ENCODE assay signal across 9 cellular contexts in the genomic region with DNA sequence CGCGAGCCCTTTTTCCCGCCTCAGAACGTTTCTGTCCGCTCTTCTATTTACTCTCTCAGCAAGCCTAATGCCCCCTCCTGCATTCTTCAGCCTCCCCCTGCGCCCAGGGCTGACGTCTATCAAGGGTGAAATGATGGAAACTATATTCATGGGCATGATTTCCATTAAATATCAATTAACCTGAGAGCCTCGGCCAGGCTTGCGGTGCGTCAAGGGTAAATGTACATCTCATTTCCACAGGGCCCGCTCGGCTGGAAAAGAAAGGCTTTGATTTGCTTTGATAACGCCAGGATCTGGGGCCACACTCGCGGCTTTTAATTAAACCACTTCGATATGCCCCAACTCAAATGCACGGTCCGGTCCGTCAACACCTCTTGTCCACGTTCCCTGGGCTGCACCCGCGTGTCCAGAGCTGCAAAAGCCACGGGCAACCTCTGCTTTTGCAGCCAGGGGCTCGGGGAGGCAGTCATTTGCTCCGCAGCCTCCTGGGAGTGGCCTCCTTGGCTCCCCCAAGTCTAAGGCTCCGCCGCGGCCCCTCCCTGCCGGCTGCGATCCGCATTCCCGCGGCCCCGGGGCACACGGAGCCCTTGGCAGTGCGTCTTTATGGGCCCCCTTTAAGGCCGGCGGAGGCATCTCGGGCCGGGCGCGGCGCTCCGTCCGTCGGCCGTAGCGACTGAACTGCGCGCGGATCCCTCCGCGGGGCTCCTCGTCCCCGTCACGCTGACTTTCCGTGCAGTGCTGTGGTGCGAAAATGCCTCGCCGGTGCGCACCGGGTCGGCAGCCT. TPM values are rescaled to one million over a fixed set of nuclear protein-coding genes. Genes with fewer than 3 reads are reported as not detected.
DNase-seq lines count a peak whose midpoint lies in the region; ATAC-seq, FAIRE-seq and TF ChIP-seq lines count a peak whose summit lies in the region.
"Had no signal": no experiment of that assay in that cellular context is flagged by ENCODE, and none has a peak within 500 bp of the region (broad histone marks: within the 10 kb centered on the region; RNA-seq: fewer than 3 reads in every experiment).

A gene (plus strand): TSS at position 693 of the 784 bp plus-strand sequence. CDS start 662 bp downstream, outside the sequence.

- DNase-seq in T-helper 17 cell (no peak), fibroblast of pulmonary artery (ENCODE audit: low read depth) (peak; percentile 42), pancreas (peak in 1 of 6 donors; percentile 62)
- DNase-seq in activated CD4-positive, CD25-positive, alpha-beta regulatory T cell (lab: John Stamatoyannopoulos, UW), result no peak

- CTCF ChIA-PET in HEK293 (lab: Yijun Ruan, JAX), result interaction anchor here (0.7 to 1.0 kb wide), 3 partner anchors 11 to 621 kb away, joined by 3 to 4 read pairs (median 3); no protein-coding TSS in a partner anchor

- H3K36me3 Mint-ChIP-seq in T-helper 17 cell (ENCODE audit: low read depth), result peaks cover 7% of the 10 kb centered on the region

- H3K27ac ChIP-seq in ACC112 (ENCODE audit: low read depth, low read length), result peak within 1 kb of the TSS; percentile 74
- H3K27ac ChIP-seq in HEK293 (ENCODE audit: extremely low read depth, low read depth, low read length), result peak within 1 kb of the TSS; percentile 98
- peak within 1 kb of the TSS in 1 of 4 donors; percentile 28 for H3K27ac ChIP-seq in pancreas

- no peaks in the 10 kb centered on the region for H3K9me3 ChIP-seq in HEK293 (ENCODE audit: control insufficient read depth, insufficient read depth, low read depth, low read length)
- H3K9me3 ChIP-seq in T-helper 17 cell (ENCODE audit: control insufficient read depth, low read length, poor library complexity, severe bottlenecking), result no peaks in the 10 kb centered on the region
- no peaks in the 10 kb centered on the region for H3K9me3 ChIP-seq in pancreas

- H3K79me2 ChIP-seq in ACC112 (ENCODE audit: control insufficient read depth, insufficient read depth, low read length, unreplicated experiment), result peaks cover 18% of the 10 kb centered on the region

- ATAC-seq in T-helper 17 cell (no peak), pancreas (peak in 3 of 4 donors; percentile 39 to 52 (median 42)), HG03520 (IDR thresholded peaks at IDR 0.05; ENCODE audit: unreplicated experiment) (no peak), HG02852 (IDR thresholded peaks at IDR 0.05; ENCODE audit: unreplicated experiment) (no peak)

- FAIRE-seq in pancreas (lab: Jason Lieb, UNC), result no peak
- FAIRE-seq: colon had no signal

- H3K4me1 ChIP-seq in ACC112 (ENCODE audit: control insufficient read depth, insufficient read depth, low read length, unreplicated experiment) (peaks cover 15% of the 10 kb centered on the region), HEK293 (ENCODE audit: control insufficient read depth, insufficient read depth, low read length) (peaks cover 5% of the 10 kb centered on the region; the same call in 1 of the 2 replicates), pancreas (peaks cover 0 to 8% (median 5%) of the 10 kb centered on the region in 3 donors)

- H3K4me3 ChIP-seq in ACC112 (ENCODE audit: low read depth, low read length) (peak within 1 kb of the TSS; percentile 79), HEK293 (ENCODE audit: low read depth, low read length) (peak within 1 kb of the TSS; percentile 56), fibroblast of pulmonary artery (replicated peaks; ENCODE audit: low read depth, low read length) (no peak within 1 kb of the TSS), pancreas (peak within 1 kb of the TSS in 2 of 4 donors; percentile 16 to 39)

- POLR2A ChIA-PET in HEK293 (lab: Yijun Ruan, JAX), result interaction anchor here (0.6 to 1.7 kb wide), 2 partner anchors 25 to 247 kb away, joined by 3 to 4 read pairs; no protein-coding TSS in a partner anchor

- intact Hi-C loops in pancreas (cut with DNase I), result loop anchor here in 2 of 3 donors (5.0 to 10.0 kb wide), 4 partner anchors 508 to 1016 kb away; no protein-coding TSS in a partner anchor

- H2AFZ ChIP-seq in ACC112 (ENCODE audit: low read length, unreplicated experiment), result peak within 1 kb of the TSS; percentile 89

- H3K4me1 Mint-ChIP-seq in T-helper 17 cell, result peaks cover 13% of the 10 kb centered on the region

- TF ChIP-seq CTCF in HEK293 (tag by site-specific recombination; IDR thresholded peaks at IDR 0.05), result peak; percentile 75
- TF ChIP-seq CTCF in fibroblast of pulmonary artery (IDR thresholded peaks at IDR 0.05; ENCODE audit: low read length, missing control alignments), result no peak
- TF ChIP-seq CTCF in pancreas (IDR thresholded peaks at IDR 0.05), result no peak

- H3K27me3 ChIP-seq in ACC112 (ENCODE audit: insufficient read depth, low read length) (no peaks in the 10 kb centered on the region), pancreas (peaks cover 12 to 87% (median 36%) of the 10 kb centered on the region in 4 donors)

- H3K36me3 ChIP-seq in ACC112 (ENCODE audit: insufficient read depth, low read length), result peaks cover 4% of the 10 kb centered on the region; the same call in 1 of the 2 replicates
- H3K36me3 ChIP-seq in HEK293 (ENCODE audit: control insufficient read depth in 2 of 2, insufficient read depth in 1 of 2, low read length in 2 of 2), result peaks cover 0 to 10% of the 10 kb centered on the region in 2 experiments; a peak in 1 of 3 replicates
- H3K36me3 ChIP-seq in pancreas, result no peaks in the 10 kb centered on the region

- 3 to 6% methylated on average over 61 to 63 of the region's 63 CpGs for WGBS in pancreas, 2 donors

- peaks cover 81% of the 10 kb centered on the region for H3K27me3 Mint-ChIP-seq in T-helper 17 cell

- H3K4me3 Mint-ChIP-seq in T-helper 17 cell, result peak within 1 kb of the TSS; percentile 75

- H3K27ac Mint-ChIP-seq in T-helper 17 cell, result peak within 1 kb of the TSS; percentile 77

TF ChIP-seq in HEK293, 187 proteins besides CTCF, POLR2A, EP300 and RAD21 (continues in another document):
- TF ChIP-seq ZBTB8A (tag by site-specific recombination; IDR thresholded peaks at IDR 0.05), result peak; percentile 95
- peak; percentile 38 for TF ChIP-seq ZFHX2 (tag by site-specific recombination; conservative IDR thresholded peaks at IDR 0.05)
- TF ChIP-seq, protein P1, sequence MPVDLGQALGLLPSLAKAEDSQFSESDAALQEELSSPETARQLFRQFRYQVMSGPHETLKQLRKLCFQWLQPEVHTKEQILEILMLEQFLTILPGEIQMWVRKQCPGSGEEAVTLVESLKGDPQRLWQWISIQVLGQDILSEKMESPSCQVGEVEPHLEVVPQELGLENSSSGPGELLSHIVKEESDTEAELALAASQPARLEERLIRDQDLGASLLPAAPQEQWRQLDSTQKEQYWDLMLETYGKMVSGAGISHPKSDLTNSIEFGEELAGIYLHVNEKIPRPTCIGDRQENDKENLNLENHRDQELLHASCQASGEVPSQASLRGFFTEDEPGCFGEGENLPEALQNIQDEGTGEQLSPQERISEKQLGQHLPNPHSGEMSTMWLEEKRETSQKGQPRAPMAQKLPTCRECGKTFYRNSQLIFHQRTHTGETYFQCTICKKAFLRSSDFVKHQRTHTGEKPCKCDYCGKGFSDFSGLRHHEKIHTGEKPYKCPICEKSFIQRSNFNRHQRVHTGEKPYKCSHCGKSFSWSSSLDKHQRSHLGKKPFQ (tag by site-specific recombination; IDR thresholded peaks at IDR 0.05), result 0 out of 2 replicates have a peak, but pooled peaks have one; percentile 43
- TF ChIP-seq, protein P2, sequence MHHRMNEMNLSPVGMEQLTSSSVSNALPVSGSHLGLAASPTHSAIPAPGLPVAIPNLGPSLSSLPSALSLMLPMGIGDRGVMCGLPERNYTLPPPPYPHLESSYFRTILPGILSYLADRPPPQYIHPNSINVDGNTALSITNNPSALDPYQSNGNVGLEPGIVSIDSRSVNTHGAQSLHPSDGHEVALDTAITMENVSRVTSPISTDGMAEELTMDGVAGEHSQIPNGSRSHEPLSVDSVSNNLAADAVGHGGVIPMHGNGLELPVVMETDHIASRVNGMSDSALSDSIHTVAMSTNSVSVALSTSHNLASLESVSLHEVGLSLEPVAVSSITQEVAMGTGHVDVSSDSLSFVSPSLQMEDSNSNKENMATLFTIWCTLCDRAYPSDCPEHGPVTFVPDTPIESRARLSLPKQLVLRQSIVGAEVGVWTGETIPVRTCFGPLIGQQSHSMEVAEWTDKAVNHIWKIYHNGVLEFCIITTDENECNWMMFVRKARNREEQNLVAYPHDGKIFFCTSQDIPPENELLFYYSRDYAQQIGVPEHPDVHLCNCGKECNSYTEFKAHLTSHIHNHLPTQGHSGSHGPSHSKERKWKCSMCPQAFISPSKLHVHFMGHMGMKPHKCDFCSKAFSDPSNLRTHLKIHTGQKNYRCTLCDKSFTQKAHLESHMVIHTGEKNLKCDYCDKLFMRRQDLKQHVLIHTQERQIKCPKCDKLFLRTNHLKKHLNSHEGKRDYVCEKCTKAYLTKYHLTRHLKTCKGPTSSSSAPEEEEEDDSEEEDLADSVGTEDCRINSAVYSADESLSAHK (tag by site-specific recombination; IDR thresholded peaks at IDR 0.05), result peak; percentile 73
- TF ChIP-seq ZNF24 (tag by site-specific recombination; IDR thresholded peaks at IDR 0.05), result peak; percentile 65; the same call in 1 of the 2 replicates
- no peak for TF ChIP-seq ZNF202 (tag by site-specific recombination; IDR thresholded peaks at IDR 0.05; ENCODE audit: borderline replicate concordance)
- TF ChIP-seq ZEB2 (tag by site-specific recombination; IDR thresholded peaks at IDR 0.05), result peak; percentile 94
- peak; percentile 74; the same call in 1 of the 2 replicates for TF ChIP-seq ZNF2 (tag by site-specific recombination; IDR thresholded peaks at IDR 0.05)
- TF ChIP-seq, protein P3, sequence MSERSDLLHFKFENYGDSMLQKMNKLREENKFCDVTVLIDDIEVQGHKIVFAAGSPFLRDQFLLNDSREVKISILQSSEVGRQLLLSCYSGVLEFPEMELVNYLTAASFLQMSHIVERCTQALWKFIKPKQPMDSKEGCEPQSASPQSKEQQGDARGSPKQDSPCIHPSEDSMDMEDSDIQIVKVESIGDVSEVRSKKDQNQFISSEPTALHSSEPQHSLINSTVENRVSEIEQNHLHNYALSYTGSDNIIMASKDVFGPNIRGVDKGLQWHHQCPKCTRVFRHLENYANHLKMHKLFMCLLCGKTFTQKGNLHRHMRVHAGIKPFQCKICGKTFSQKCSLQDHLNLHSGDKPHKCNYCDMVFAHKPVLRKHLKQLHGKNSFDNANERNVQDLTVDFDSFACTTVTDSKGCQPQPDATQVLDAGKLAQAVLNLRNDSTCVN (tag by site-specific recombination; optimal IDR thresholded peaks at IDR 0.05), result peak; percentile 89
- no peak for TF ChIP-seq ZNF677 (tag by site-specific recombination; IDR thresholded peaks at IDR 0.05)
- no peak for TF ChIP-seq ZNF23 (tag by site-specific recombination; IDR thresholded peaks at IDR 0.05; ENCODE audit: borderline replicate concordance)
- TF ChIP-seq ZFP69B (tag by site-specific recombination; IDR thresholded peaks at IDR 0.05), result peak; percentile 99

RNA-seq across cellular contexts. Expression of the gene that starts here (rescaled TPM):
- not detected for total RNA-seq in T-helper 17 cell
- under 1 TPM; 0.19 to 0.87 (median 0.61) TPM for total RNA-seq in pancreas
- polyA plus RNA-seq in pancreas, result 1 to 10 TPM in 1 of 2 donors, under 1 TPM in 1; 0.61 to 1.5 TPM

Comparison
In these comparisons a context has a peak if more than half of its experiments do, and no peak if none do; other contexts are left out.
1. ATAC-seq: peak in pancreas (3 of 4); none in T-helper 17 cell (single experiment), HG03520 (single experiment) and HG02852 (single experiment).